Comparison of ENCODE assay signal across 24 cellular contexts in genomic region chr3:128336337-128337156, GRCh38.
DNase-seq lines count a peak whose midpoint lies in the region; ATAC-seq and TF ChIP-seq lines count a peak whose summit lies in the region.
"Had no signal": no experiment of that assay in that cellular context is flagged by ENCODE, and none has a peak within 500 bp of the region (broad histone marks: within the 10 kb centered on the region; RNA-seq: fewer than 3 reads in every experiment).

No MANE protein-coding gene starts in this region.

- peak overlapping the region; percentile 4 for H3K27ac ChIP-seq in suprapubic skin
- H3K27ac ChIP-seq: HL-60, Peyer's patch, thoracic aorta had no signal

- no peak overlapping the region for H3K4me3 ChIP-seq in suprapubic skin
- H3K4me3 ChIP-seq in HAP-1: no peak overlapping the region
- H3K4me3 ChIP-seq: GM23338, Peyer's patch, thoracic aorta had no signal

- no peaks in the 10 kb centered on the region for H3K4me1 Mint-ChIP-seq in activated naive CD8-positive, alpha-beta T cell treated with anti-CD3 and anti-CD28 coated beads, Interleukin-2, amount 10 ng/mL, durations not matched to agents 7 days and 5 days
- H3K4me1 Mint-ChIP-seq in activated naive CD8-positive, alpha-beta T cell treated with anti-CD3 and anti-CD28 coated beads for 36 hours: no peaks in the 10 kb centered on the region
- peaks cover 56% of the 10 kb centered on the region for H3K4me1 Mint-ChIP-seq in brain

- H3K36me3 Mint-ChIP-seq in activated naive CD8-positive, alpha-beta T cell treated with anti-CD3 and anti-CD28 coated beads, Interleukin-2, amount 10 ng/mL, durations not matched to agents 7 days and 5 days: no peaks in the 10 kb centered on the region
- H3K36me3 Mint-ChIP-seq in activated naive CD8-positive, alpha-beta T cell treated with anti-CD3 and anti-CD28 coated beads for 36 hours: peaks cover 1% of the 10 kb centered on the region
- peaks cover 3% of the 10 kb centered on the region for H3K36me3 Mint-ChIP-seq in brain

- no peaks in the 10 kb centered on the region for H3K27me3 ChIP-seq in suprapubic skin
- H3K27me3 ChIP-seq in HAP-1 (ENCODE audit: low read depth): no peaks in the 10 kb centered on the region
- H3K27me3 ChIP-seq: Peyer's patch had no signal

- no peaks in the 10 kb centered on the region for H3K9me3 Mint-ChIP-seq in activated naive CD8-positive, alpha-beta T cell treated with anti-CD3 and anti-CD28 coated beads, Interleukin-2, amount 10 ng/mL, durations not matched to agents 7 days and 5 days
- no peaks in the 10 kb centered on the region for H3K9me3 Mint-ChIP-seq in activated naive CD8-positive, alpha-beta T cell treated with anti-CD3 and anti-CD28 coated beads for 36 hours
- H3K9me3 Mint-ChIP-seq in brain: no peaks in the 10 kb centered on the region
- H3K9me3 Mint-ChIP-seq: activated CD4-positive, alpha-beta T cell treated with anti-CD3 and anti-CD28 coated beads, Interleukin-2, amount 10 ng/mL, durations not matched to agents 7 days and 5 days; CD4-positive, alpha-beta T cell; GM23338 had no signal

- no peak overlapping the region for H3K27ac Mint-ChIP-seq in activated naive CD8-positive, alpha-beta T cell treated with anti-CD3 and anti-CD28 coated beads, Interleukin-2, amount 10 ng/mL, durations not matched to agents 7 days and 5 days
- no peak overlapping the region for H3K27ac Mint-ChIP-seq in activated naive CD8-positive, alpha-beta T cell treated with anti-CD3 and anti-CD28 coated beads for 36 hours
- peak overlapping the region; percentile 6 to 84 (median 37) for H3K27ac Mint-ChIP-seq in brain
- H3K27ac Mint-ChIP-seq: activated CD4-positive, alpha-beta T cell treated with anti-CD3 and anti-CD28 coated beads, Interleukin-2, amount 10 ng/mL, durations not matched to agents 7 days and 5 days; CD4-positive, alpha-beta T cell; GM23338 had no signal

- TF ChIP-seq CTCF in brain (conservative IDR thresholded peaks at IDR 0.05): no peak
- TF ChIP-seq CTCF in suprapubic skin (IDR thresholded peaks at IDR 0.05): no peak

- WGBS in suprapubic skin: 77% methylated on average over 14 of the region's 14 CpGs

- H3K9me3 ChIP-seq in suprapubic skin (no peaks in the 10 kb centered on the region), HAP-1 (no peaks in the 10 kb centered on the region)
- H3K9me3 ChIP-seq: Peyer's patch, thoracic aorta had no signal

- DNase-seq in activated naive CD8-positive, alpha-beta T cell treated with anti-CD3 and anti-CD28 coated beads, Interleukin-2, amount 10 ng/mL, durations not matched to agents 7 days and 5 days: peak; percentile 6
- no peak for DNase-seq in activated naive CD8-positive, alpha-beta T cell treated with anti-CD3 and anti-CD28 coated beads for 36 hours
- DNase-seq in mesenteric fat pad (ENCODE audit: low spot score) (peak; percentile 26), suprapubic skin (ENCODE audit: low spot score in 2 of 2) (no peak), HAP-1 (ENCODE audit: low spot score in 2 of 2) (no peak), KG1 (lab: John Stamatoyannopoulos, UW) (no peak)
- DNase-seq in stimulated activated CD4-positive, alpha-beta T cell treated with anti-CD3 and anti-CD28 coated beads, Interleukin-12 subunit alpha, Interleukin-12 subunit beta, amount 100 ng/mL, for 4 hours: no peak
- DNase-seq: activated CD4-positive, alpha-beta T cell treated with anti-CD3 and anti-CD28 coated beads, Interleukin-2, amount 10 ng/mL, durations not matched to agents 7 days and 5 days; activated T-cell treated with anti-CD3 and anti-CD28 coated beads, Interleukin-2, amount 50 U/mL, for 48 hours; amniotic stem cell; CD4-positive, alpha-beta T cell; central memory CD4-positive, alpha-beta T cell; DMS 273 treated with DMSO at 0.1 percent for 48 hours; NCI-H1048; NCI-H1694 treated with DMSO at 0.1 percent for 48 hours; NCI-H524 treated with DMSO at 0.1 percent for 48 hours; stimulated activated naive CD4-positive, alpha-beta T cell treated with Interleukin-2 at 50 U/mL for 16 hours; SW 1271; T1000 had no signal

- TF ChIP-seq EP300 in suprapubic skin (IDR thresholded peaks at IDR 0.05): no peak

- POLR2A ChIA-PET in activated naive CD8-positive, alpha-beta T cell treated with anti-CD3 and anti-CD28 coated beads, Interleukin-2, amount 10 ng/mL, durations not matched to agents 7 days and 5 days (lab: Charles Lee): no interaction called here

- no peak for ATAC-seq in activated naive CD8-positive, alpha-beta T cell treated with anti-CD3 and anti-CD28 coated beads, Interleukin-2, amount 10 ng/mL, durations not matched to agents 7 days and 5 days (ENCODE audit: low read depth)

- H3K36me3 ChIP-seq in suprapubic skin: peaks cover 7% of the 10 kb centered on the region
- H3K36me3 ChIP-seq in HAP-1 (replicated peaks): no peaks in the 10 kb centered on the region

- no peak for TF ChIP-seq POLR2A in suprapubic skin (IDR thresholded peaks at IDR 0.05)

- H3K4me1 ChIP-seq in suprapubic skin (peaks cover 34% of the 10 kb centered on the region), HAP-1 (no peaks in the 10 kb centered on the region)
- H3K4me1 ChIP-seq: Peyer's patch had no signal

- H3K4me3 Mint-ChIP-seq in activated naive CD8-positive, alpha-beta T cell treated with anti-CD3 and anti-CD28 coated beads, Interleukin-2, amount 10 ng/mL, durations not matched to agents 7 days and 5 days: no peak overlapping the region
- no peak overlapping the region for H3K4me3 Mint-ChIP-seq in activated naive CD8-positive, alpha-beta T cell treated with anti-CD3 and anti-CD28 coated beads for 36 hours
- H3K4me3 Mint-ChIP-seq in brain: peak overlapping the region in 1 of 5 experiments; percentile 47
- H3K4me3 Mint-ChIP-seq: activated CD4-positive, alpha-beta T cell treated with anti-CD3 and anti-CD28 coated beads, Interleukin-2, amount 10 ng/mL, durations not matched to agents 7 days and 5 days; CD4-positive, alpha-beta T cell; GM23338 had no signal

- no peaks in the 10 kb centered on the region for H3K27me3 Mint-ChIP-seq in activated naive CD8-positive, alpha-beta T cell treated with anti-CD3 and anti-CD28 coated beads, Interleukin-2, amount 10 ng/mL, durations not matched to agents 7 days and 5 days
- H3K27me3 Mint-ChIP-seq in activated naive CD8-positive, alpha-beta T cell treated with anti-CD3 and anti-CD28 coated beads for 36 hours: no peaks in the 10 kb centered on the region
- H3K27me3 Mint-ChIP-seq in brain: peaks cover 2% of the 10 kb centered on the region
- H3K27me3 Mint-ChIP-seq: activated CD4-positive, alpha-beta T cell treated with anti-CD3 and anti-CD28 coated beads, Interleukin-2, amount 10 ng/mL, durations not matched to agents 7 days and 5 days; CD4-positive, alpha-beta T cell had no signal

- in situ Hi-C loops in HAP-1 (cut with MboI; ENCODE audit: low sequenced_read_pairs): no loop called here

Comparison
In these comparisons a context has a peak if more than half of its experiments do, and no peak if none do; other contexts are left out.
1. DNase-seq: peak in activated naive CD8-positive, alpha-beta T cell treated with anti-CD3 and anti-CD28 coated beads, Interleukin-2, amount 10 ng/mL, durations not matched to agents 7 days and 5 days (single experiment) and mesenteric fat pad (single experiment); none in activated naive CD8-positive, alpha-beta T cell treated with anti-CD3 and anti-CD28 coated beads for 36 hours (single experiment), suprapubic skin (0 of 2), HAP-1 (0 of 2), stimulated activated CD4-positive, alpha-beta T cell treated with anti-CD3 and anti-CD28 coated beads, Interleukin-12 subunit alpha, Interleukin-12 subunit beta, amount 100 ng/mL, for 4 hours (single experiment) and KG1 (single experiment).
2. H3K27ac Mint-ChIP-seq: peak in brain (5 of 5); none in activated naive CD8-positive, alpha-beta T cell treated with anti-CD3 and anti-CD28 coated beads, Interleukin-2, amount 10 ng/mL, durations not matched to agents 7 days and 5 days (single experiment) and activated naive CD8-positive, alpha-beta T cell treated with anti-CD3 and anti-CD28 coated beads for 36 hours (single experiment).